8 cellular contexts compared by ENCODE assay signal in genomic region chr6:89637960-89638319, GRCh38. TPM values are rescaled to one million over a fixed set of nuclear protein-coding genes. Genes with fewer than 3 reads are reported as not detected.
DNase-seq lines count a peak whose midpoint lies in the region; ATAC-seq and TF ChIP-seq lines count a peak whose summit lies in the region.

No MANE protein-coding gene starts in this region.

- no peak for DNase-seq in Jurkat, Clone E6-1 (ENCODE audit: low read depth, low spot score)
- DNase-seq in coronary artery (ENCODE audit: low spot score), result no peak
- no peak for DNase-seq in nephron progenitor cell
- no peak for DNase-seq in activated gamma-delta T cell (lab: John Stamatoyannopoulos, UW)
- no peak for DNase-seq in T1000 (lab: John Stamatoyannopoulos, UW)
- DNase-seq in mucosa of gallbladder (ENCODE audit: low spot score), result no peak

- no peaks in the 10 kb centered on the region for H3K9me3 Mint-ChIP-seq in nephron progenitor cell

- peaks cover 28% of the 10 kb centered on the region for H3K36me3 Mint-ChIP-seq in nephron progenitor cell (ENCODE audit: low read depth)

- ATAC-seq in GM19035 (IDR thresholded peaks at IDR 0.05; ENCODE audit: unreplicated experiment) (peak; percentile 5), HG03039 (IDR thresholded peaks at IDR 0.05; ENCODE audit: unreplicated experiment) (no peak)

- no peaks in the 10 kb centered on the region for H3K27me3 Mint-ChIP-seq in nephron progenitor cell (ENCODE audit: low read depth, poor library complexity)

- H3K27ac Mint-ChIP-seq in nephron progenitor cell, result peak overlapping the region; percentile 93

- peak overlapping the region; percentile 89 to 90 for H3K27ac ChIP-seq in coronary artery

- H3K4me3 Mint-ChIP-seq in nephron progenitor cell, result peak overlapping the region; percentile 93

- H3K4me1 Mint-ChIP-seq in nephron progenitor cell, result peaks cover 24% of the 10 kb centered on the region

- TF ChIP-seq CTCF in coronary artery (IDR thresholded peaks at IDR 0.05) (no peak), nephron progenitor cell (IDR thresholded peaks at IDR 0.05) (no peak)

- H3K4me3 ChIP-seq in Jurkat, Clone E6-1 (ENCODE audit: low read length), result peak overlapping the region; percentile 70
- H3K4me3 ChIP-seq in coronary artery, result peak overlapping the region; percentile 81

RNA-seq across cellular contexts. Expression of gene LYRM2, which starts 0.6 kb away (rescaled TPM):
- 37.6 TPM for polyA plus RNA-seq in Jurkat, Clone E6-1 (2012; ENCODE audit: insufficient read depth, insufficient read length)
- 39.9 TPM for total RNA-seq in mucosa of gallbladder
